Comparison of ENCODE assay signal across 8 cellular contexts in the genomic region with DNA sequence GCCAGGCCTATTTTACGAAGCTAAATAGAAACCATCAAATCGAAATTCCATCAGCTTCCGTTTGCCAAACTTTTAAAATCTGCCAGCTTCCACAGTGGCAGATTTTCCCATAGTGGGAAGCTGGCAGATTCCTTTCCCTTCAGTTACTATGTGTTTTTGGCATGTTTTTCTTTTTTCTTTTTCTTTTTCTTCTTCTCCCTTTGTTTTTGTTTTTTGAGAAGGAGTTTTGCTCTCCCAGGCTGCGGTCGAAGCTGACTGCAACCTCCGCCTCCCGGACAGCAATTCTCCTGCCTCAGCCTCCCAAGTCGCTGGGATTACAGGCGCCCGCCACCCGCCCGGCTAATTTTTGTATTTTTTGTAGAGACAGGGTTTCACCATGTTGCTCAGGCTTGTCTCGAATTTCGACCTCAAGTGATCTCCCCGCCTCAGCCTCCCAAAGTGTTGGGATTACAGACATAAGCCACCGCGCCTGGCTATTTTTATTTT. TPM values are rescaled to one million over a fixed set of nuclear protein-coding genes. Genes with fewer than 3 reads are reported as not detected.
DNase-seq lines count a peak whose midpoint lies in the region; ATAC-seq and TF ChIP-seq lines count a peak whose summit lies in the region.

No MANE protein-coding gene starts in this region.

- peaks cover 0 to 4% of the 10 kb centered on the region in 2 donors for H3K36me3 Mint-ChIP-seq in naive B cell

- H3K9me2 ChIP-seq in Karpas-422 (replicated peaks; ENCODE audit: insufficient read depth, low read length): no peaks in the 10 kb centered on the region

- H3K9me3 ChIP-seq in Karpas-422 (ENCODE audit: low read length): no peaks in the 10 kb centered on the region

- H3K27ac Mint-ChIP-seq in naive B cell: peak overlapping the region; percentile 98 to 100 (median 100)

- H3K27ac ChIP-seq in Karpas-422 (ENCODE audit: low read length) (peak overlapping the region; percentile 69), cingulate gyrus (ENCODE audit: low read depth, low read length) (peak overlapping the region; percentile 100)

- H3K4me2 ChIP-seq in Karpas-422 (ENCODE audit: low read depth, low read length, poor library complexity, severe bottlenecking): peak overlapping the region; percentile 85

- DNase-seq in AG04449 (ENCODE audit: low read depth, low spot score): no peak
- no peak for DNase-seq in Karpas-422
- DNase-seq in naive B cell: no peak
- DNase-seq in HEK293T (ENCODE audit: extremely low spot score): no peak
- DNase-seq in posterior cingulate gyrus: no peak
- DNase-seq in NCI-H446 treated with DMSO at 0.1 percent for 48 hours (lab: John Stamatoyannopoulos, UW): no peak

- intact Hi-C loops in posterior cingulate gyrus (cut with DNase I): loop anchor here (1.0 kb wide), 1 partner anchor 27 kb away; a partner anchor contains a TSS

- peak overlapping the region; percentile 33; the same call in 1 of the 2 replicates for H2AFZ ChIP-seq in Karpas-422 (ENCODE audit: low read length)

- TF ChIP-seq CTCF in AG04449 (IDR thresholded peaks at IDR 0.05; ENCODE audit: insufficient read depth, low read length, missing control alignments): no peak

- peaks cover 14% of the 10 kb centered on the region for H4K20me1 ChIP-seq in Karpas-422 (ENCODE audit: insufficient read depth, low read depth, low read length)

- ATAC-seq in naive B cell (ENCODE audit: low read depth in 2 of 2) (no peak), HG02642 (IDR thresholded peaks at IDR 0.05; ENCODE audit: poor library complexity, unreplicated experiment) (no peak)

- H3K79me2 ChIP-seq in Karpas-422 (ENCODE audit: low read length): peaks cover 30% of the 10 kb centered on the region

- H3K4me3 ChIP-seq in AG04449 (ENCODE audit: low read depth, low read length): peak overlapping the region; percentile 70
- H3K4me3 ChIP-seq in Karpas-422 (ENCODE audit: low read length): peak overlapping the region; percentile 83

- POLR2A ChIA-PET in AG04449 (lab: Yijun Ruan, JAX): interaction anchor here (0.6 to 2.1 kb wide), 6 partner anchors 13 to 295 kb away, joined by 3 to 10 read pairs (median 4); a partner anchor contains a TSS
- POLR2A ChIA-PET in HEK293T (lab: Yijun Ruan, JAX): interaction anchor here (0.8 to 2.6 kb wide), 12 partner anchors 9 to 374 kb away, joined by 3 to 27 read pairs (median 6); a partner anchor contains a TSS

- peak overlapping the region; percentile 83 for H3K9ac ChIP-seq in Karpas-422 (ENCODE audit: low read length)

- H3K27me3 ChIP-seq in Karpas-422 (ENCODE audit: low read length): no peaks in the 10 kb centered on the region

- H3K27me3 Mint-ChIP-seq in naive B cell: no peaks in the 10 kb centered on the region

- H3K9me3 Mint-ChIP-seq in naive B cell: peaks cover 0 to 1% (median 0%) of the 10 kb centered on the region in 7 donors

- CTCF ChIA-PET in AG04449 (lab: Yijun Ruan, JAX): no interaction called here
- CTCF ChIA-PET in HEK293T (lab: Yijun Ruan, JAX): no interaction called here

- H3K4me1 ChIP-seq in Karpas-422 (ENCODE audit: low read length): peaks cover 19% of the 10 kb centered on the region

- peaks cover 19 to 33% (median 31%) of the 10 kb centered on the region in 3 donors for H3K4me1 Mint-ChIP-seq in naive B cell

- no peaks in the 10 kb centered on the region for H3K36me3 ChIP-seq in Karpas-422 (ENCODE audit: insufficient read depth, low read length)

- peak overlapping the region; percentile 89 to 100 (median 98) for H3K4me3 Mint-ChIP-seq in naive B cell

TF ChIP-seq in HEK293T, 16 proteins besides CTCF, POLR2A, EP300 and RAD21:
- no peak for TF ChIP-seq CTBP1 (IDR thresholded peaks at IDR 0.05; ENCODE audit: borderline replicate concordance)
- no peak for TF ChIP-seq HDGF (IDR thresholded peaks at IDR 0.05; ENCODE audit: borderline replicate concordance)
- TF ChIP-seq NFRKB (IDR thresholded peaks at IDR 0.05): no peak
- TF ChIP-seq ELF4 (IDR thresholded peaks at IDR 0.05): no peak
- TF ChIP-seq ARNT (IDR thresholded peaks at IDR 0.05): no peak
- TF ChIP-seq, protein P1, sequence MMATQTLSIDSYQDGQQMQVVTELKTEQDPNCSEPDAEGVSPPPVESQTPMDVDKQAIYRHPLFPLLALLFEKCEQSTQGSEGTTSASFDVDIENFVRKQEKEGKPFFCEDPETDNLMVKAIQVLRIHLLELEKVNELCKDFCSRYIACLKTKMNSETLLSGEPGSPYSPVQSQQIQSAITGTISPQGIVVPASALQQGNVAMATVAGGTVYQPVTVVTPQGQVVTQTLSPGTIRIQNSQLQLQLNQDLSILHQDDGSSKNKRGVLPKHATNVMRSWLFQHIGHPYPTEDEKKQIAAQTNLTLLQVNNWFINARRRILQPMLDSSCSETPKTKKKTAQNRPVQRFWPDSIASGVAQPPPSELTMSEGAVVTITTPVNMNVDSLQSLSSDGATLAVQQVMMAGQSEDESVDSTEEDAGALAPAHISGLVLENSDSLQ (IDR thresholded peaks at IDR 0.05): no peak
- TF ChIP-seq FOXA1 (IDR thresholded peaks at IDR 0.05): no peak
- no peak for TF ChIP-seq BHLHE40 (IDR thresholded peaks at IDR 0.05; ENCODE audit: borderline replicate concordance)
- no peak for TF ChIP-seq ZNF384 (IDR thresholded peaks at IDR 0.05)
- TF ChIP-seq TARDBP (IDR thresholded peaks at IDR 0.05): no peak
- TF ChIP-seq FOXM1 (IDR thresholded peaks at IDR 0.05; ENCODE audit: borderline replicate concordance): no peak
- no peak for TF ChIP-seq L3MBTL2 (conservative IDR thresholded peaks at IDR 0.05)
- no peak for TF ChIP-seq FOXK2 (IDR thresholded peaks at IDR 0.05)
- no peak for TF ChIP-seq SUZ12 (IDR thresholded peaks at IDR 0.05)
- TF ChIP-seq SP1 (IDR thresholded peaks at IDR 0.05): no peak
- no peak for TF ChIP-seq LEF1 (IDR thresholded peaks at IDR 0.05; ENCODE audit: borderline replicate concordance)

RNA-seq across cellular contexts. Expression of a gene that starts 0.7 kb away (rescaled TPM):
- 11.8 and 12.7 TPM in 2 replicates for total RNA-seq in Karpas-422 (2014; rRNA removed; shearing (Covaris generic); ENCODE audit: low replicate concordance)
- polyA plus RNA-seq in naive B cell (ENCODE audit: low read depth in 6 of 6): 10 to 100 TPM in 4 of 6 donors, 1 to 10 TPM in 2; 9.2 to 13.4 (median 11.5) TPM

RNA-seq across cellular contexts. Expression of a gene that starts 26.4 kb away (rescaled TPM):
- total RNA-seq in Karpas-422 (2014; rRNA removed; shearing (Covaris generic); ENCODE audit: low replicate concordance): 32.0 and 42.7 TPM in 2 replicates
- polyA plus RNA-seq in naive B cell (ENCODE audit: low read depth in 6 of 6): 10 to 100 TPM; 10.1 to 14.5 (median 11.8) TPM

RNA-seq across cellular contexts. Expression of a gene that starts 27.7 kb away (rescaled TPM):
- total RNA-seq in Karpas-422 (2014; rRNA removed; shearing (Covaris generic); ENCODE audit: low replicate concordance): 2,394 and 2,712 TPM in 2 replicates
- 1,000 to 10,000 TPM in 5 of 6 donors, 100 to 1,000 TPM in 1; 798 to 1,720 (median 1,485) TPM for polyA plus RNA-seq in naive B cell (ENCODE audit: low read depth in 6 of 6)

RNA-seq across cellular contexts. Expression of a gene that starts 44.1 kb away (rescaled TPM):
- 59.3 and 85.0 TPM in 2 replicates for total RNA-seq in Karpas-422 (2014; rRNA removed; shearing (Covaris generic); ENCODE audit: low replicate concordance)
- polyA plus RNA-seq in naive B cell (ENCODE audit: low read depth in 6 of 6): 10 to 100 TPM; 28.4 to 47.4 (median 41.8) TPM
